In genomic region chr10:133259603-133259992, GRCh38 we compare ENCODE assay signal across 9 cellular contexts. TPM values are rescaled to one million over a fixed set of nuclear protein-coding genes. Genes with fewer than 3 reads are reported as not detected.
DNase-seq lines count a peak whose midpoint lies in the region; ATAC-seq, FAIRE-seq and TF ChIP-seq lines count a peak whose summit lies in the region.
"Had no signal": no experiment of that assay in that cellular context is flagged by ENCODE, and none has a peak within 500 bp of the region (broad histone marks: within the 10 kb centered on the region; RNA-seq: fewer than 3 reads in every experiment).

No MANE protein-coding gene starts in this region.

- H3K9me1 ChIP-seq in keratinocyte (ENCODE audit: control insufficient read depth, extremely low read depth, insufficient read depth, low read length) = no peaks in the 10 kb centered on the region

- H3K4me1 ChIP-seq in keratinocyte (ENCODE audit: control insufficient read depth, extremely low read depth, insufficient read depth, low read length) (peaks cover 57% of the 10 kb centered on the region), tibial artery (peaks cover 0 to 52% (median 42%) of the 10 kb centered on the region in 4 donors), pancreas (peaks cover 0 to 26% (median 12%) of the 10 kb centered on the region in 3 donors)

- H3K9me3 Mint-ChIP-seq in activated T-cell treated with anti-CD3 and anti-CD28 coated beads, Interleukin-2, amount 50 U/mL, for 24 hours = no peaks in the 10 kb centered on the region
- no peaks in the 10 kb centered on the region for H3K9me3 Mint-ChIP-seq in activated B cell treated with CpG ODN at 0.5 μM for 24 hours

- no peaks in the 10 kb centered on the region for H3K79me2 ChIP-seq in keratinocyte (ENCODE audit: control insufficient read depth, insufficient read depth, low read length)

- CTCF ChIA-PET in activated B cell treated with CpG ODN at 0.5 μM for 24 hours (lab: Charles Lee) = interaction anchor here (3.8 kb wide), 1 partner anchor 17 kb away, joined by 26 read pairs; the partner anchor contains the start of gene ADAM8

- peaks cover 22% of the 10 kb centered on the region for H3K36me3 Mint-ChIP-seq in activated T-cell treated with anti-CD3 and anti-CD28 coated beads, Interleukin-2, amount 50 U/mL, for 24 hours (ENCODE audit: low read depth)
- peaks cover 10% of the 10 kb centered on the region for H3K36me3 Mint-ChIP-seq in activated B cell treated with CpG ODN at 0.5 μM for 24 hours (ENCODE audit: low read depth)

- no peak for DNase-seq in activated T-cell treated with anti-CD3 and anti-CD28 coated beads, Interleukin-2, amount 50 U/mL, for 24 hours
- no peak for DNase-seq in activated T-cell treated with anti-CD3 and anti-CD28 coated beads, Interleukin-2, amount 50 U/mL, for 1 hour
- DNase-seq in activated B cell treated with CpG ODN at 0.5 μM for 24 hours = no peak
- no peak for DNase-seq in keratinocyte (ENCODE audit: low read depth, low spot score)
- no peak for DNase-seq in tibial artery
- no peak for DNase-seq in pancreas
- DNase-seq in NCI-H2171 treated with DMSO at 0.1 percent for 48 hours (lab: John Stamatoyannopoulos, UW) = no peak

- H3K4me3 Mint-ChIP-seq in activated T-cell treated with anti-CD3 and anti-CD28 coated beads, Interleukin-2, amount 50 U/mL, for 24 hours = peak overlapping the region; percentile 63
- peak overlapping the region; percentile 39 for H3K4me3 Mint-ChIP-seq in activated B cell treated with CpG ODN at 0.5 μM for 24 hours

- intact Hi-C loops in activated B cell treated with CpG ODN at 0.5 μM for 24 hours (cut with micrococcal nuclease) = loop anchor here (2.0 to 10.0 kb wide), 2 partner anchors 19 to 315 kb away; partner anchors contain the start of gene CFAP46
- intact Hi-C loops in tibial artery (cut with DNase I; ENCODE audit: low total_unique reads) = no loop called here
- intact Hi-C loops in pancreas (cut with DNase I) = no loop called here

- H3K4me3 ChIP-seq in keratinocyte (ENCODE audit: control insufficient read depth in 2 of 3, extremely low read depth in 1 of 3, insufficient read depth in 2 of 3, low read depth in 1 of 3, low read length in 3 of 3) = no peak overlapping the region
- no peak overlapping the region for H3K4me3 ChIP-seq in tibial artery
- no peak overlapping the region for H3K4me3 ChIP-seq in pancreas

- no peak overlapping the region for H2AFZ ChIP-seq in keratinocyte (ENCODE audit: control insufficient read depth, low read length)

- H3K27me3 ChIP-seq in keratinocyte (ENCODE audit: control insufficient read depth, extremely low read depth, insufficient read depth, low read length) = no peaks in the 10 kb centered on the region
- peaks cover 0 to 14% of the 10 kb centered on the region in 2 donors for H3K27me3 ChIP-seq in tibial artery
- no peaks in the 10 kb centered on the region for H3K27me3 ChIP-seq in pancreas

- POLR2A ChIA-PET in activated B cell treated with CpG ODN at 0.5 μM for 24 hours (lab: Charles Lee) = interaction anchor here (0.6 to 3.6 kb wide), 5 partner anchors 16 to 87 kb away, joined by 3 to 32 read pairs (median 5); partner anchors contain the start of gene ADAM8

- peaks cover 4% of the 10 kb centered on the region for H4K20me1 ChIP-seq in keratinocyte (ENCODE audit: control insufficient read depth, extremely low read depth, insufficient read depth, low read length)

- no peaks in the 10 kb centered on the region for H3K27me3 Mint-ChIP-seq in activated T-cell treated with anti-CD3 and anti-CD28 coated beads, Interleukin-2, amount 50 U/mL, for 24 hours
- H3K27me3 Mint-ChIP-seq in activated B cell treated with CpG ODN at 0.5 μM for 24 hours = no peaks in the 10 kb centered on the region

- peak overlapping the region; percentile 68 for H3K9ac ChIP-seq in keratinocyte (ENCODE audit: control insufficient read depth, extremely low read depth, insufficient read depth, low read length)

- WGBS in pancreas, 2 donors = 81 to 89% methylated on average over 12 of the region's 12 CpGs

- FAIRE-seq in keratinocyte (lab: Jason Lieb, UNC) (no peak), pancreas (lab: Jason Lieb, UNC) (no peak)

- H3K36me3 ChIP-seq in keratinocyte (ENCODE audit: control insufficient read depth in 2 of 2, extremely low read depth in 1 of 2, insufficient read depth in 2 of 2, low read length in 2 of 2) (peaks cover 7 to 20% of the 10 kb centered on the region in 2 experiments), tibial artery (no peaks in the 10 kb centered on the region), pancreas (no peaks in the 10 kb centered on the region)

- ATAC-seq in activated B cell treated with CpG ODN at 0.5 μM for 24 hours (ENCODE audit: low read depth) (no peak), pancreas (no peak), HG02938 (IDR thresholded peaks at IDR 0.05; ENCODE audit: unreplicated experiment) (no peak)

- TF ChIP-seq CTCF in activated B cell treated with CpG ODN at 0.5 μM for 24 hours (IDR thresholded peaks at IDR 0.05) (no peak), keratinocyte (optimal IDR thresholded peaks at IDR 0.05 in 1 of 3, IDR thresholded peaks at IDR 0.05 in 1 of 3, conservative IDR thresholded peaks at IDR 0.05 in 1 of 3; ENCODE audit: extremely low read depth in 1 of 3, insufficient read depth in 2 of 3, low read length in 3 of 3) (no peak), tibial artery (IDR thresholded peaks at IDR 0.05) (no peak), pancreas (IDR thresholded peaks at IDR 0.05) (no peak)

- dilution Hi-C loops in keratinocyte (cut with MboI; ENCODE audit: extremely low pct_ligation_motif_present, low sequenced_read_pairs) = no loop called here

- peak overlapping the region; percentile 70 for H3K4me2 ChIP-seq in keratinocyte (ENCODE audit: control insufficient read depth, extremely low read depth, insufficient read depth, low read depth, low read length)

- no peaks in the 10 kb centered on the region for H3K9me3 ChIP-seq in keratinocyte (ENCODE audit: control insufficient read depth, low read depth, low read length)
- H3K9me3 ChIP-seq in tibial artery = no peaks in the 10 kb centered on the region
- H3K9me3 ChIP-seq in pancreas = no peaks in the 10 kb centered on the region

- H3K4me1 Mint-ChIP-seq in activated T-cell treated with anti-CD3 and anti-CD28 coated beads, Interleukin-2, amount 50 U/mL, for 24 hours (ENCODE audit: low read depth) = peaks cover 66% of the 10 kb centered on the region
- peaks cover 68% of the 10 kb centered on the region for H3K4me1 Mint-ChIP-seq in activated B cell treated with CpG ODN at 0.5 μM for 24 hours

- H3K27ac Mint-ChIP-seq in activated T-cell treated with anti-CD3 and anti-CD28 coated beads, Interleukin-2, amount 50 U/mL, for 24 hours = peak overlapping the region; percentile 97
- peak overlapping the region; percentile 81 for H3K27ac Mint-ChIP-seq in activated B cell treated with CpG ODN at 0.5 μM for 24 hours

- H3K27ac ChIP-seq in keratinocyte (ENCODE audit: control insufficient read depth, insufficient read depth, low read length) (peak overlapping the region; percentile 71), tibial artery (peak overlapping the region; percentile 51 to 52), pancreas (peak overlapping the region in 2 of 4 donors; percentile 41 to 50)

RNA-seq across cellular contexts. Expression of gene ADAM8, which starts 17.1 kb away (rescaled TPM):
- total RNA-seq in activated B cell treated with CpG ODN at 0.5 μM for 24 hours (137 and 152 TPM in 2 replicates), pancreas (1 to 10 TPM; 2.0 to 9.8 (median 5.0) TPM)
- polyA plus RNA-seq in keratinocyte (24.9 to 55.4 TPM (median 42.0 TPM) in 3 replicates), pancreas (1 to 10 TPM; 7.2 to 8.5 TPM)
- polyA plus RNA-seq in keratinocyte (2011; ENCODE audit: low read depth) = 7.8 TPM
- polyA plus RNA-seq in keratinocyte (2011; cell fraction: cytosol; rRNA removed) = 11.9 and 24.8 TPM in 2 replicates
- polyA plus RNA-seq in keratinocyte (2011; cell fraction: nucleus; rRNA removed) = 109 and 146 TPM in 2 replicates
- 16.9 and 79.9 TPM in 2 replicates for polyA plus RNA-seq in keratinocyte (2012; ENCODE audit: low replicate concordance)
- 29.4 to 137 TPM (median 55.5 TPM) in 3 replicates for polyA minus RNA-seq in keratinocyte
- 57.0 TPM for polyA minus RNA-seq in keratinocyte (2011; cell fraction: cytosol; rRNA and poly(A)+ RNA removed)
- polyA minus RNA-seq in keratinocyte (2011; cell fraction: nucleus; rRNA and poly(A)+ RNA removed) = 109 and 137 TPM in 2 replicates

RNA-seq across cellular contexts. Expression of gene VENTX, which starts 21.9 kb away (rescaled TPM):
- 0.13 TPM in 1 of 2 replicates, not detected in the other for total RNA-seq in activated B cell treated with CpG ODN at 0.5 μM for 24 hours
- not detected in 3 replicates for polyA plus RNA-seq in keratinocyte
- polyA plus RNA-seq in keratinocyte (2011; ENCODE audit: low read depth) = not detected
- polyA plus RNA-seq in keratinocyte (2011; cell fraction: cytosol; rRNA removed) = not detected in 2 replicates
- not detected in 2 replicates for polyA plus RNA-seq in keratinocyte (2011; cell fraction: nucleus; rRNA removed)
- not detected in 2 replicates for polyA plus RNA-seq in keratinocyte (2012; ENCODE audit: low replicate concordance)
- polyA minus RNA-seq in keratinocyte = not detected in 3 replicates
- not detected for polyA minus RNA-seq in keratinocyte (2011; cell fraction: cytosol; rRNA and poly(A)+ RNA removed)
- not detected in 2 replicates for polyA minus RNA-seq in keratinocyte (2011; cell fraction: nucleus; rRNA and poly(A)+ RNA removed)
- under 1 TPM; 0.09 to 0.62 (median 0.34) TPM for total RNA-seq in pancreas
- polyA plus RNA-seq in pancreas = 1 to 10 TPM in 1 of 2 donors, under 1 TPM in 1; 0.66 to 1.3 TPM
- total RNA-seq: fibroblast of villous mesenchyme had no signal

RNA-seq across cellular contexts. Expression of gene UTF1, which starts 29.6 kb away (rescaled TPM):
- not detected in 2 replicates for total RNA-seq in activated B cell treated with CpG ODN at 0.5 μM for 24 hours
- polyA plus RNA-seq in keratinocyte = not detected in 3 replicates
- not detected for polyA plus RNA-seq in keratinocyte (2011; ENCODE audit: low read depth)
- polyA plus RNA-seq in keratinocyte (2011; cell fraction: cytosol; rRNA removed) = not detected in 2 replicates
- not detected in 2 replicates for polyA plus RNA-seq in keratinocyte (2011; cell fraction: nucleus; rRNA removed)
- not detected in 2 replicates for polyA plus RNA-seq in keratinocyte (2012; ENCODE audit: low replicate concordance)
- not detected in 3 replicates for polyA minus RNA-seq in keratinocyte
- not detected for polyA minus RNA-seq in keratinocyte (2011; cell fraction: cytosol; rRNA and poly(A)+ RNA removed)
- not detected in 2 replicates for polyA minus RNA-seq in keratinocyte (2011; cell fraction: nucleus; rRNA and poly(A)+ RNA removed)
- not detected for total RNA-seq in pancreas
- not detected for polyA plus RNA-seq in pancreas
- total RNA-seq: fibroblast of villous mesenchyme had no signal

RNA-seq across cellular contexts. Expression of gene TUBGCP2, which starts 49.1 kb away (rescaled TPM):
- total RNA-seq in activated B cell treated with CpG ODN at 0.5 μM for 24 hours (58.6 and 66.7 TPM in 2 replicates), pancreas (10 to 100 TPM; 23.5 to 33.3 (median 28.9) TPM)
- polyA plus RNA-seq in keratinocyte (38.0 to 55.8 TPM (median 48.2 TPM) in 3 replicates), pancreas (100 to 1,000 TPM in 1 of 2 donors, 10 to 100 TPM in 1; 97.5 to 161 TPM)
- polyA plus RNA-seq in keratinocyte (2011; ENCODE audit: low read depth) = 18.0 TPM
- 40.3 and 41.4 TPM in 2 replicates for polyA plus RNA-seq in keratinocyte (2011; cell fraction: cytosol; rRNA removed)
- 58.3 and 61.5 TPM in 2 replicates for polyA plus RNA-seq in keratinocyte (2011; cell fraction: nucleus; rRNA removed)
- polyA plus RNA-seq in keratinocyte (2012; ENCODE audit: low replicate concordance) = 33.3 and 56.3 TPM in 2 replicates
- 55.2 to 61.1 TPM (median 59.1 TPM) in 3 replicates for polyA minus RNA-seq in keratinocyte
- polyA minus RNA-seq in keratinocyte (2011; cell fraction: cytosol; rRNA and poly(A)+ RNA removed) = 64.1 TPM
- 35.8 and 45.1 TPM in 2 replicates for polyA minus RNA-seq in keratinocyte (2011; cell fraction: nucleus; rRNA and poly(A)+ RNA removed)

RNA-seq across cellular contexts. Expression of gene ZNF511, which starts 49.1 kb away (rescaled TPM):
- total RNA-seq in activated B cell treated with CpG ODN at 0.5 μM for 24 hours (56.7 and 58.2 TPM in 2 replicates), pancreas (10 to 100 TPM; 13.3 to 18.7 (median 16.3) TPM)
- polyA plus RNA-seq in keratinocyte (15.3 to 22.0 TPM (median 20.2 TPM) in 3 replicates), pancreas (10 to 100 TPM; 28.1 to 40.3 TPM)
- 13.8 TPM for polyA plus RNA-seq in keratinocyte (2011; ENCODE audit: low read depth)
- 11.8 and 12.5 TPM in 2 replicates for polyA plus RNA-seq in keratinocyte (2011; cell fraction: cytosol; rRNA removed)
- 7.4 and 8.4 TPM in 2 replicates for polyA plus RNA-seq in keratinocyte (2011; cell fraction: nucleus; rRNA removed)
- 8.7 and 29.5 TPM in 2 replicates for polyA plus RNA-seq in keratinocyte (2012; ENCODE audit: low replicate concordance)
- polyA minus RNA-seq in keratinocyte = 11.4 to 25.4 TPM (median 11.7 TPM) in 3 replicates
- 15.0 TPM for polyA minus RNA-seq in keratinocyte (2011; cell fraction: cytosol; rRNA and poly(A)+ RNA removed)
- polyA minus RNA-seq in keratinocyte (2011; cell fraction: nucleus; rRNA and poly(A)+ RNA removed) = 2.8 and 3.7 TPM in 2 replicates

Comparison
In these comparisons a context has a peak if more than half of its experiments do, and no peak if none do; other contexts are left out.
1. RNA of gene ADAM8, which starts 17.1 kb away (total RNA-seq): 137 to 152 TPM in activated B cell treated with CpG ODN at 0.5 μM for 24 hours; 2.0 to 9.8 TPM in pancreas; every median in the first group is over 10 times any median in the second.